Comparison of ENCODE assay signal across 9 cellular contexts in genomic region chr11:40241524-40242037, GRCh38.
A peak's percentile ranks its signal among the peaks of the same experiment; 100 is the strongest.
DNase-seq lines count a peak whose midpoint lies in the region; ATAC-seq and TF ChIP-seq lines count a peak whose summit lies in the region.
"Had no signal": no experiment of that assay in that cellular context is flagged by ENCODE, and none has a peak within 500 bp of the region (broad histone marks: within the 10 kb centered on the region; RNA-seq: fewer than 3 reads in every experiment).

No MANE protein-coding gene starts in this region.

- peaks cover 36% of the 10 kb centered on the region for H3K4me1 Mint-ChIP-seq in nephron

- no peaks in the 10 kb centered on the region for H3K27me3 Mint-ChIP-seq in nephron (ENCODE audit: low read depth)

- H3K36me3 Mint-ChIP-seq in nephron (ENCODE audit: low read depth), result peaks cover 10% of the 10 kb centered on the region

- ATAC-seq in GM18870 (IDR thresholded peaks at IDR 0.05; ENCODE audit: unreplicated experiment) (peak; percentile 97), HG03521 (IDR thresholded peaks at IDR 0.05; ENCODE audit: unreplicated experiment) (peak; percentile 90)

- H3K27ac Mint-ChIP-seq in nephron, result peak overlapping the region; percentile 45 to 93 (median 82)

- H3K4me3 Mint-ChIP-seq in nephron, result no peak overlapping the region

- no peaks in the 10 kb centered on the region for H3K9me3 Mint-ChIP-seq in nephron

- DNase-seq in H4 (ENCODE audit: low spot score) (peak; percentile 39), GDM1 (lab: John Stamatoyannopoulos, UW) (no peak), COLO668 (lab: John Stamatoyannopoulos, UW; ENCODE audit: unreplicated experiment) (no peak), NCI-H526 (lab: John Stamatoyannopoulos, UW) (no peak), T-helper 2 cell (no peak)
- DNase-seq: erythroblast had no signal

- TF ChIP-seq CTCF in nephron (IDR thresholded peaks at IDR 0.05; ENCODE audit: unreplicated experiment in 3 of 3), result no peak
